Comparison of ENCODE assay signal across 25 cellular contexts in genomic region chr22:24819487-24819886, GRCh38. TPM values are rescaled to one million over a fixed set of nuclear protein-coding genes. Genes with fewer than 3 reads are reported as not detected.
A peak's percentile ranks its signal among the peaks of the same experiment; 100 is the strongest.
DNase-seq lines count a peak whose midpoint lies in the region; ATAC-seq, FAIRE-seq and TF ChIP-seq lines count a peak whose summit lies in the region.
"Had no signal": no experiment of that assay in that cellular context is flagged by ENCODE, and none has a peak within 500 bp of the region (broad histone marks: within the 10 kb centered on the region; RNA-seq: fewer than 3 reads in every experiment).

No MANE protein-coding gene starts in this region.

- no peaks in the 10 kb centered on the region for H3K9me2 ChIP-seq in GM23338 (ENCODE audit: insufficient read depth)
- H3K9me2 ChIP-seq: SK-N-SH had no signal

- H2AFZ ChIP-seq in GM23338: no peak overlapping the region
- H2AFZ ChIP-seq: PC-9 had no signal

- intact Hi-C loops in right cardiac atrium (cut with DNase I) (no loop called here), Right ventricle myocardium superior (cut with DNase I) (no loop called here)

- H3F3A ChIP-seq in GM23338 (replicated peaks; ENCODE audit: low read depth): no peaks in the 10 kb centered on the region

- peaks cover 12% of the 10 kb centered on the region for H3K4me1 Mint-ChIP-seq in brain
- no peaks in the 10 kb centered on the region; the same call in 2 of the 3 replicates for H3K4me1 Mint-ChIP-seq in GM23338
- H3K4me1 Mint-ChIP-seq: CD4-positive, alpha-beta memory T cell; H9; IgD-negative memory B cell had no signal

- peaks cover 7% of the 10 kb centered on the region for H3K4me1 ChIP-seq in right cardiac atrium (ENCODE audit: control insufficient read depth, insufficient read depth, low read length)
- H3K4me1 ChIP-seq in lung (ENCODE audit: control insufficient read depth in 2 of 2, insufficient read depth in 2 of 2, low read length in 2 of 2): peaks cover 0 to 14% of the 10 kb centered on the region in 2 donors
- no peaks in the 10 kb centered on the region for H3K4me1 ChIP-seq in HAP-1
- H3K4me1 ChIP-seq in GM23338 (ENCODE audit: insufficient read depth): no peaks in the 10 kb centered on the region
- H3K4me1 ChIP-seq: BLaER1 had no signal

- DNase-seq in right cardiac atrium (no peak), Right ventricle myocardium superior (no peak), lung (ENCODE audit: low spot score) (no peak), urothelium cell line (ENCODE audit: low spot score) (no peak), HAP-1 (ENCODE audit: low spot score in 2 of 2) (no peak), GM23338 (ENCODE audit: low spot score) (no peak), NCI-H1105 treated with DMSO at 0.1 percent for 48 hours (lab: John Stamatoyannopoulos, UW) (no peak)
- DNase-seq: ACHN; CD4-positive, alpha-beta memory T cell; DMS 273 treated with DMSO at 0.1 percent for 48 hours; H9; Karpas-422; MV-4-11; NCI-H1694; NCI-H446 treated with DMSO at 0.1 percent for 48 hours; NCI-H748 treated with DMSO at 0.1 percent for 48 hours; PC-9; RPMI8226; SIG-M5 had no signal

- H3K9me3 ChIP-seq in right cardiac atrium (ENCODE audit: control insufficient read depth, low read length): no peaks in the 10 kb centered on the region
- peaks cover 0 to 3% of the 10 kb centered on the region in 2 donors for H3K9me3 ChIP-seq in lung (ENCODE audit: control insufficient read depth in 2 of 2, insufficient read depth in 1 of 2, low read length in 1 of 2)
- H3K9me3 ChIP-seq in HAP-1: no peaks in the 10 kb centered on the region
- H3K9me3 ChIP-seq: SK-N-SH had no signal

- no peaks in the 10 kb centered on the region for H3K79me2 ChIP-seq in GM23338 (replicated peaks; ENCODE audit: insufficient read depth)

- in situ Hi-C loops in HAP-1 (cut with MboI; ENCODE audit: low sequenced_read_pairs): no loop called here

- no peaks in the 10 kb centered on the region for H3K27me3 ChIP-seq in right cardiac atrium (ENCODE audit: control insufficient read depth, insufficient read depth)
- H3K27me3 ChIP-seq in lung (ENCODE audit: control insufficient read depth, insufficient read depth): no peaks in the 10 kb centered on the region
- H3K27me3 ChIP-seq in HAP-1 (ENCODE audit: low read depth): no peaks in the 10 kb centered on the region
- H3K27me3 ChIP-seq in GM23338 (ENCODE audit: insufficient read depth): no peaks in the 10 kb centered on the region
- H3K27me3 ChIP-seq: BLaER1 had no signal

- H3K36me3 ChIP-seq in lung (ENCODE audit: control insufficient read depth in 2 of 2, insufficient read depth in 2 of 2, low read length in 2 of 2): no peaks in the 10 kb centered on the region
- no peaks in the 10 kb centered on the region for H3K36me3 ChIP-seq in HAP-1 (replicated peaks)
- H3K36me3 ChIP-seq in GM23338 (ENCODE audit: insufficient read depth): no peaks in the 10 kb centered on the region; the same call in 1 of the 2 replicates
- H3K36me3 ChIP-seq: BLaER1 had no signal

- no peak overlapping the region for H3K4me3 ChIP-seq in right cardiac atrium (ENCODE audit: low read length)
- no peak overlapping the region for H3K4me3 ChIP-seq in lung
- H3K4me3 ChIP-seq in HAP-1: no peak overlapping the region
- H3K4me3 ChIP-seq in GM23338: no peak overlapping the region
- H3K4me3 ChIP-seq: BLaER1, PC-9 had no signal

- H3K27ac Mint-ChIP-seq in brain: peak overlapping the region in 3 of 5 experiments; percentile 62 to 88 (median 65)
- H3K27ac Mint-ChIP-seq in GM23338: no peak overlapping the region
- H3K27ac Mint-ChIP-seq: H9, IgD-negative memory B cell had no signal

- peaks cover 8% of the 10 kb centered on the region for H3K27me3 Mint-ChIP-seq in brain
- H3K27me3 Mint-ChIP-seq in GM23338 (ENCODE audit: insufficient read depth, low read depth, poor library complexity): peaks cover 7% of the 10 kb centered on the region
- H3K27me3 Mint-ChIP-seq: CD4-positive, alpha-beta memory T cell had no signal

- H3K36me3 Mint-ChIP-seq in brain (peaks cover 13% of the 10 kb centered on the region), GM23338 (ENCODE audit: low read depth) (peaks cover 11% of the 10 kb centered on the region)

- no peaks in the 10 kb centered on the region for H4K20me1 ChIP-seq in GM23338 (replicated peaks; ENCODE audit: insufficient read depth)
- H4K20me1 ChIP-seq: BLaER1 had no signal

- H3K27ac ChIP-seq in right cardiac atrium (ENCODE audit: low read length): peak overlapping the region; percentile 89
- peak overlapping the region; percentile 33 to 47 for H3K27ac ChIP-seq in lung (ENCODE audit: low read depth in 1 of 2, low read length in 1 of 2)
- no peak overlapping the region for H3K27ac ChIP-seq in GM23338 (ENCODE audit: low read depth)
- H3K27ac ChIP-seq: BLaER1, PC-9 had no signal

- peak overlapping the region in 2 of 5 experiments; percentile 3 to 7 for H3K4me3 Mint-ChIP-seq in brain
- no peak overlapping the region for H3K4me3 Mint-ChIP-seq in GM23338
- H3K4me3 Mint-ChIP-seq: CD4-positive, alpha-beta memory T cell; H9; IgD-negative memory B cell had no signal

- peak; percentile 83 for FAIRE-seq in urothelium cell line (lab: Jason Lieb, UNC)
- FAIRE-seq: HTR-8/SVneo had no signal

- WGBS in right cardiac atrium: 50% methylated on average over 2 of the region's 2 CpGs
- 20 to 37% methylated on average over 2 of the region's 2 CpGs for WGBS in lung, 2 donors

- ATAC-seq in right cardiac atrium (no peak), Right ventricle myocardium superior (ENCODE audit: poor library complexity) (no peak), lung (ENCODE audit: insufficient read depth, low FRiP score) (no peak), GM23338 (no peak)

- H3K4me2 ChIP-seq in GM23338: no peak overlapping the region
- H3K4me2 ChIP-seq: BLaER1, PC-9, SK-N-SH had no signal

- TF ChIP-seq CTCF in brain (conservative IDR thresholded peaks at IDR 0.05): no peak
- TF ChIP-seq CTCF in lung (IDR thresholded peaks at IDR 0.05; ENCODE audit: control extremely low read depth, extremely low read depth): no peak
- no peak for TF ChIP-seq CTCF in GM23338 (conservative IDR thresholded peaks at IDR 0.05; ENCODE audit: low read depth in 2 of 2)

- H3K9me3 Mint-ChIP-seq in brain (peaks cover 0 to 20% (median 11%) of the 10 kb centered on the region in 5 experiments), GM23338 (peaks cover 14% of the 10 kb centered on the region)

RNA-seq across cellular contexts. Expression of gene SGSM1, which starts 13.5 kb away (rescaled TPM):
- total RNA-seq in right cardiac atrium (10 to 100 TPM; 16.0 to 47.5 (median 36.7) TPM), Right ventricle myocardium superior (9.2 TPM), lung (1 to 10 TPM; 3.5 to 4.5 TPM)
- polyA plus RNA-seq in right cardiac atrium (15.0 TPM), brain (ENCODE audit: insufficient read depth, low read depth, low replicate concordance) (11.4 TPM), lung (1 to 10 TPM in 1 of 2 donors, under 1 TPM in 1; 0.57 to 1.9 TPM), GM23338 (2016; fragmentation: Nextera tagmentation; extraction: Ambion mirVana) (3.0 and 5.4 TPM in 2 replicates)
- 4.2 and 4.7 TPM in 2 replicates for total RNA-seq in GM23338 (2014; rRNA removed; shearing (Covaris generic))
- total RNA-seq: M059J had no signal

RNA-seq across cellular contexts. Expression of gene PIWIL3, which starts 45.0 kb away (rescaled TPM):
- total RNA-seq in right cardiac atrium: not detected
- polyA plus RNA-seq in right cardiac atrium: not detected
- not detected for total RNA-seq in Right ventricle myocardium superior
- polyA plus RNA-seq in brain (ENCODE audit: insufficient read depth, low read depth, low replicate concordance): not detected
- not detected for total RNA-seq in lung
- polyA plus RNA-seq in lung: not detected
- 0.24 TPM in 1 of 2 replicates, not detected in the other for total RNA-seq in GM23338 (2014; rRNA removed; shearing (Covaris generic))
- 0.21 TPM in 1 of 2 replicates, not detected in the other for polyA plus RNA-seq in GM23338 (2016; fragmentation: Nextera tagmentation; extraction: Ambion mirVana)
- total RNA-seq: CD4-positive, alpha-beta memory T cell; M059J; PC-9 had no signal
- polyA plus RNA-seq: CD4-positive, alpha-beta memory T cell; IgD-negative memory B cell; SK-N-SH had no signal
